ENCODE assay signal across 8 cellular contexts in the genomic region with DNA sequence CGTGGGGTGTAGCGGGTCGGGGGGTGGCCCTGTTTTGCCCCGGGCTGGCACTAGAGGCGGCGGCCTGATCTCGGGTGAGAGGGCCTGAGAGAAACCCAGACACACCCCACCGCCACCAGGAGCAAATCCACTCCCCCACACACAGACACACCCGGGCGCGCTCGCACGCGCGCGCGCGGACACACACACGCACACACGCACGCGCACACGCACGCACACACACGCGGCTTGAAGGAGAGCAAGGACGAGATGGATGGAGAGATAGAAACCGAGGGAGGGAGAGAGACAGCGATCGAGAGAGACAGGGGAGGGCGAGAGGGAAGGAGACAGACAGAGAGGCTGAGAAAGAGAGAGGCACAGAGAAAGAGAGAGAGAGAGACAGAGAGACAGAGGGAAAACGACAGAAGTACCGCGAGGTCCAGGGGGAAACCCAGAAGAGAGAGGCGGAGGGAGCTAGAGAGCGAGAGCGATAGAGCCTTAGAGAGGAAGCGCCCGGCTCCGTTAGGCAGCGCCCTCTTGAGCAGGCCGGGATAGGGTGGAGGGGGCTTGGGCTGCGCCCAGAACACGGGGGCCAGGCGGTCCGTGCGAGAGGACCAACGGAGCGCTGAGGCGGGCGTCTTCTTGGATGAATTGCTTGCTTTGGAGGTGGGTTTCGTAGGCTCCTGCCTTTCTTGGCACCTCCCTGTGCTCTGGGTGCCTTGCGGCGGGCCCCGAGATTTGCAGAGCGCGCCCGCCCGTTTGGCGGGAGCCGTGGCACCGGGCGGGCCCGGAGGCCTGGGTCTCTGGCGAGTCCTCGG.
DNase-seq lines count a peak whose midpoint lies in the region; ATAC-seq, FAIRE-seq and TF ChIP-seq lines count a peak whose summit lies in the region.
"Not testable (repeated sequence)": the region's sequence is repeated elsewhere in the genome, so short reads cannot be mapped to it uniquely, and the experiment has no call there.

No MANE protein-coding gene starts in this region.

- POLR2A ChIA-PET in activated CD8-positive, alpha-beta T cell treated with anti-CD3 and anti-CD28 coated beads, Interleukin-2, amount 10 ng/mL, durations not matched to agents 7 days and 5 days (lab: Charles Lee); endothelial cell of umbilical vein (lab: Charles Lee): not testable (repeated sequence)

- not testable (repeated sequence) for H2AFZ ChIP-seq in endothelial cell of umbilical vein (ENCODE audit: low read depth, low read length)

- not testable (repeated sequence) for H3K79me2 ChIP-seq in endothelial cell of umbilical vein (ENCODE audit: control insufficient read depth, insufficient read depth, low read length)

- not testable (repeated sequence) for DNase-seq in AG10803 (ENCODE audit: low read depth); endothelial cell of umbilical vein (ENCODE audit: low read depth, low spot score)
- DNase-seq in activated CD4-positive, alpha-beta T cell treated with anti-CD3 and anti-CD28 coated beads for 1 hour, result peak; percentile 25
- peak; percentile 44 for DNase-seq in activated CD8-positive, alpha-beta T cell treated with anti-CD3 and anti-CD28 coated beads, Interleukin-2, amount 10 ng/mL, durations not matched to agents 7 days and 5 days
- DNase-seq in activated naive CD4-positive, alpha-beta T cell treated with anti-CD3 and anti-CD28 coated beads, Interleukin-2, amount 50 U/mL, for 16 hours, result peak; percentile 32
- peak; percentile 4 for DNase-seq in stimulated activated CD4-positive, alpha-beta T cell treated with anti-CD3 and anti-CD28 coated beads, Interleukin-4, amount 100 ng/mL, for 48 hours (ENCODE audit: low read depth in 2 of 2)

- CTCF ChIA-PET in activated CD8-positive, alpha-beta T cell treated with anti-CD3 and anti-CD28 coated beads, Interleukin-2, amount 10 ng/mL, durations not matched to agents 7 days and 5 days (lab: Charles Lee); endothelial cell of umbilical vein (lab: Charles Lee): not testable (repeated sequence)

- FAIRE-seq in endothelial cell of umbilical vein (lab: Jason Lieb, UNC), result not testable (repeated sequence)

- peaks cover 13% of the 10 kb centered on the region for H3K9me3 Mint-ChIP-seq in activated CD8-positive, alpha-beta T cell treated with anti-CD3 and anti-CD28 coated beads, Interleukin-2, amount 10 ng/mL, durations not matched to agents 7 days and 5 days (ENCODE audit: insufficient read depth)

- not testable (repeated sequence) for H3K27me3 Mint-ChIP-seq in activated CD8-positive, alpha-beta T cell treated with anti-CD3 and anti-CD28 coated beads, Interleukin-2, amount 10 ng/mL, durations not matched to agents 7 days and 5 days (ENCODE audit: low read depth)

- not testable (repeated sequence) for H3K4me1 ChIP-seq in HUES6 (ENCODE audit: control insufficient read depth, insufficient read depth, low read length); endothelial cell of umbilical vein (ENCODE audit: control insufficient read depth, extremely low read depth, insufficient read depth, low read length); rectal smooth muscle tissue (ENCODE audit: control insufficient read depth, insufficient read depth, low read length)

- ATAC-seq in activated CD8-positive, alpha-beta T cell treated with anti-CD3 and anti-CD28 coated beads, Interleukin-2, amount 10 ng/mL, durations not matched to agents 7 days and 5 days, result not testable (repeated sequence)

- H3K9ac ChIP-seq in HUES6 (ENCODE audit: low read length); endothelial cell of umbilical vein (replicated peaks; ENCODE audit: extremely low read depth, insufficient read depth, low read length); rectal smooth muscle tissue (ENCODE audit: low read length): not testable (repeated sequence)

- not testable (repeated sequence) for H3K36me3 Mint-ChIP-seq in activated CD8-positive, alpha-beta T cell treated with anti-CD3 and anti-CD28 coated beads, Interleukin-2, amount 10 ng/mL, durations not matched to agents 7 days and 5 days (ENCODE audit: low read depth)

- not testable (repeated sequence) for H3K4me1 Mint-ChIP-seq in activated CD8-positive, alpha-beta T cell treated with anti-CD3 and anti-CD28 coated beads, Interleukin-2, amount 10 ng/mL, durations not matched to agents 7 days and 5 days (ENCODE audit: low read depth)

- dilution Hi-C loops in endothelial cell of umbilical vein (cut with MboI; ENCODE audit: extremely low pct_ligation_motif_present, low sequenced_read_pairs), result not testable (repeated sequence)

- not testable (repeated sequence) for H3K9me1 ChIP-seq in endothelial cell of umbilical vein (replicated peaks; ENCODE audit: control insufficient read depth, extremely low read depth, insufficient read depth, low read length)

- BruUV-seq in endothelial cell of umbilical vein (replicated peaks; lab: Mats Ljungman, UMichigan), result not testable (repeated sequence)

- intact Hi-C loops in endothelial cell of umbilical vein (cut with micrococcal nuclease), result not testable (repeated sequence)

- not testable (repeated sequence) for H3K27ac ChIP-seq in HUES6 (ENCODE audit: low read depth, low read length); endothelial cell of umbilical vein (ENCODE audit: insufficient read depth, low read depth, low read length); rectal smooth muscle tissue (ENCODE audit: low read depth, low read length)

- H4K20me1 ChIP-seq in endothelial cell of umbilical vein (replicated peaks; ENCODE audit: control insufficient read depth, extremely low read depth, insufficient read depth, low read length), result not testable (repeated sequence)

- not testable (repeated sequence) for TF ChIP-seq CTCF in AG10803 (conservative IDR thresholded peaks at IDR 0.05; ENCODE audit: low read length); endothelial cell of umbilical vein (IDR thresholded peaks at IDR 0.05; ENCODE audit: extremely low read depth in 1 of 2, insufficient read depth in 1 of 2, low read depth in 1 of 2, low read length in 2 of 2)

- H3K4me2 ChIP-seq in endothelial cell of umbilical vein (ENCODE audit: insufficient read depth, low read length), result peak overlapping the region; percentile 51

- H3K9me3 ChIP-seq in HUES6 (ENCODE audit: control insufficient read depth, insufficient read depth, low read depth, low read length); endothelial cell of umbilical vein (replicated peaks; ENCODE audit: control insufficient read depth, insufficient read depth, low read length): not testable (repeated sequence)

- H3K4me3 Mint-ChIP-seq in activated CD8-positive, alpha-beta T cell treated with anti-CD3 and anti-CD28 coated beads, Interleukin-2, amount 10 ng/mL, durations not matched to agents 7 days and 5 days, result peak overlapping the region; percentile 57

- H3K4me3 ChIP-seq in AG10803 (ENCODE audit: low read length), result 0 out of 2 replicates have a peak overlapping the region, but pooled peaks have one; percentile 29
- H3K4me3 ChIP-seq in HUES6 (ENCODE audit: low read depth, low read length), result peak overlapping the region; percentile 56
- H3K4me3 ChIP-seq in endothelial cell of umbilical vein (replicated peaks in 1 of 3; ENCODE audit: insufficient read depth in 1 of 3, low read depth in 1 of 3, low read length in 3 of 3), result peak overlapping the region in 1 of 3 experiments; percentile 23
- H3K4me3 ChIP-seq in rectal smooth muscle tissue (ENCODE audit: low read length), result peak overlapping the region; percentile 29

- H3K36me3 ChIP-seq in HUES6 (ENCODE audit: control insufficient read depth, insufficient read depth, low read length); endothelial cell of umbilical vein (ENCODE audit: control insufficient read depth in 2 of 2, extremely low read depth in 1 of 2, insufficient read depth in 2 of 2, low read length in 2 of 2); rectal smooth muscle tissue (ENCODE audit: control insufficient read depth, insufficient read depth, low read length): not testable (repeated sequence)

- peaks cover 39% of the 10 kb centered on the region for H3K27me3 ChIP-seq in HUES6 (ENCODE audit: control insufficient read depth, insufficient read depth, low read length)
- not testable (repeated sequence) for H3K27me3 ChIP-seq in endothelial cell of umbilical vein (ENCODE audit: control insufficient read depth in 2 of 2, insufficient read depth in 2 of 2, low read length in 2 of 2); rectal smooth muscle tissue (ENCODE audit: control insufficient read depth, insufficient read depth, low read length)

- not testable (repeated sequence) for H3K27ac Mint-ChIP-seq in activated CD8-positive, alpha-beta T cell treated with anti-CD3 and anti-CD28 coated beads, Interleukin-2, amount 10 ng/mL, durations not matched to agents 7 days and 5 days

- not testable (repeated sequence) for TF ChIP-seq POLR2A in endothelial cell of umbilical vein (IDR thresholded peaks at IDR 0.05; ENCODE audit: low read depth, low read length)
